ENCODE assay signal across 8 cellular contexts in genomic region chr2:85611705-85612587, GRCh38. TPM values are rescaled to one million over a fixed set of nuclear protein-coding genes. Genes with fewer than 3 reads are reported as not detected.
DNase-seq lines count a peak whose midpoint lies in the region; ATAC-seq and TF ChIP-seq lines count a peak whose summit lies in the region.

A gene with protein sequence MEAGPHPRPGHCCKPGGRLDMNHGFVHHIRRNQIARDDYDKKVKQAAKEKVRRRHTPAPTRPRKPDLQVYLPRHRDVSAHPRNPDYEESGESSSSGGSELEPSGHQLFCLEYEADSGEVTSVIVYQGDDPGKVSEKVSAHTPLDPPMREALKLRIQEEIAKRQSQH (minus strand): TSS chr2:85612066. CDS start chr2:85611984, 82 bp downstream.

- WGBS in liver, result 12% methylated on average over 73 of the region's 73 CpGs

- peak; percentile 12 to 47 for TF ChIP-seq RAD21 in liver (IDR thresholded peaks at IDR 0.05)

- peaks cover 37% of the 10 kb centered on the region for H3K4me1 Mint-ChIP-seq in dendritic cell treated with granulocyte-macrophage colony-stimulating factor and Interleukin-4, amounts not matched to agents 40 ng/mL and 50 ng/mL, for 4 days (ENCODE audit: low read depth)

- H3K4me3 Mint-ChIP-seq in dendritic cell treated with granulocyte-macrophage colony-stimulating factor and Interleukin-4, amounts not matched to agents 40 ng/mL and 50 ng/mL, for 4 days, result peak within 1 kb of the TSS; percentile 96

- peak within 1 kb of the TSS; percentile 87 for H3K27ac Mint-ChIP-seq in dendritic cell treated with granulocyte-macrophage colony-stimulating factor and Interleukin-4, amounts not matched to agents 40 ng/mL and 50 ng/mL, for 4 days

- peak; percentile 77 for ATAC-seq in HG03439 (IDR thresholded peaks at IDR 0.05; ENCODE audit: unreplicated experiment)

- peak within 1 kb of the TSS; percentile 60 to 90 (median 88) for H3K4me3 ChIP-seq in liver (ENCODE audit: low read depth in 1 of 3, low read length in 3 of 3)

- H3K9me3 ChIP-seq in liver (ENCODE audit: control insufficient read depth in 4 of 4, low read length in 3 of 4), result no peaks in the 10 kb centered on the region

- TF ChIP-seq CTCF in C4-2B (conservative IDR thresholded peaks at IDR 0.05) (no peak), liver (IDR thresholded peaks at IDR 0.05; ENCODE audit: low read depth, low read length, missing input control) (no peak)

- H3K9ac ChIP-seq in liver (ENCODE audit: low read depth in 1 of 2, low read length in 2 of 2), result peak within 1 kb of the TSS; percentile 31 to 85

- H3K36me3 ChIP-seq in liver (ENCODE audit: control insufficient read depth in 4 of 4, insufficient read depth in 3 of 4, low read depth in 1 of 4, low read length in 3 of 4), result peaks cover 0 to 10% (median 5%) of the 10 kb centered on the region in 4 donors

- no peaks in the 10 kb centered on the region for H3K9me3 Mint-ChIP-seq in dendritic cell treated with granulocyte-macrophage colony-stimulating factor and Interleukin-4, amounts not matched to agents 40 ng/mL and 50 ng/mL, for 4 days

- intact Hi-C loops in dendritic cell treated with granulocyte-macrophage colony-stimulating factor and Interleukin-4, amounts not matched to agents 40 ng/mL and 50 ng/mL, for 4 days (cut with micrococcal nuclease), result loop anchor here (10.0 kb wide), 1 partner anchor 493 kb away; the partner anchor contains the start of genes POLR1A and PTCD3

- H3K27ac ChIP-seq in C4-2B, result peak within 1 kb of the TSS; percentile 79
- H3K27ac ChIP-seq in liver (ENCODE audit: low read depth in 1 of 2, low read length in 2 of 2), result peak within 1 kb of the TSS; percentile 74 to 77

- DNase-seq in GM19238 (ENCODE audit: insufficient read length, low spot score) (peak; percentile 92), NCI-H748 (lab: John Stamatoyannopoulos, UW; ENCODE audit: unreplicated experiment) (peak; percentile 87)
- peak; percentile 68 to 70 for DNase-seq in activated CD4-positive, alpha-beta T cell treated with anti-CD3 and anti-CD28 coated beads, Interleukin-2, amount 50 U/mL, for 4 hours
- peak; percentile 89 for DNase-seq in stimulated activated CD4-positive, alpha-beta T cell treated with anti-CD3 and anti-CD28 coated beads, Interleukin-4, amount 100 ng/mL, for 24 hours

- peaks cover 0 to 35% (median 32%) of the 10 kb centered on the region in 4 donors for H3K4me1 ChIP-seq in liver (ENCODE audit: control insufficient read depth in 4 of 4, insufficient read depth in 4 of 4, low read length in 3 of 4)

- no peaks in the 10 kb centered on the region for H3K27me3 ChIP-seq in liver (ENCODE audit: control insufficient read depth in 4 of 4, insufficient read depth in 4 of 4, low read length in 3 of 4)

- H3K36me3 Mint-ChIP-seq in dendritic cell treated with granulocyte-macrophage colony-stimulating factor and Interleukin-4, amounts not matched to agents 40 ng/mL and 50 ng/mL, for 4 days (ENCODE audit: low read depth), result peaks cover 54% of the 10 kb centered on the region

- H3K27me3 Mint-ChIP-seq in dendritic cell treated with granulocyte-macrophage colony-stimulating factor and Interleukin-4, amounts not matched to agents 40 ng/mL and 50 ng/mL, for 4 days, result no peaks in the 10 kb centered on the region

TF ChIP-seq in liver, 16 proteins besides CTCF, POLR2A, EP300 and RAD21:
- TF ChIP-seq FOXA1 (IDR thresholded peaks at IDR 0.05), result no peak
- peak; percentile 60 for TF ChIP-seq YY1 (IDR thresholded peaks at IDR 0.05)
- no peak for TF ChIP-seq TAF1 (conservative IDR thresholded peaks at IDR 0.05)
- TF ChIP-seq EGR1 (IDR thresholded peaks at IDR 0.05; ENCODE audit: low read depth in 2 of 2), result peak in 1 of 2 donors; percentile 24
- TF ChIP-seq RXRA (IDR thresholded peaks at IDR 0.05), result peak in 1 of 2 donors; percentile 8
- peak; percentile 23 for TF ChIP-seq SP1 (IDR thresholded peaks at IDR 0.05)
- TF ChIP-seq, protein P1, sequence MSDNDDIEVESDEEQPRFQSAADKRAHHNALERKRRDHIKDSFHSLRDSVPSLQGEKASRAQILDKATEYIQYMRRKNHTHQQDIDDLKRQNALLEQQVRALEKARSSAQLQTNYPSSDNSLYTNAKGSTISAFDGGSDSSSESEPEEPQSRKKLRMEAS (IDR thresholded peaks at IDR 0.05), result peak; percentile 10
- peak; percentile 90 to 97 for TF ChIP-seq GABPA (IDR thresholded peaks at IDR 0.05 in 1 of 2, conservative IDR thresholded peaks at IDR 0.05 in 1 of 2)
TF ChIP-seq in liver: peak in this region for 6.

RNA-seq across cellular contexts. Expression of the gene that starts here (rescaled TPM):
- total RNA-seq in liver, result 10 to 100 TPM in 1 of 2 donors, 1 to 10 TPM in 1; 7.6 to 13.4 TPM
- 10 to 100 TPM in 1 of 2 donors, 1 to 10 TPM in 1; 9.8 to 20.9 TPM for polyA plus RNA-seq in liver

Comparison
In these comparisons a context has a peak if more than half of its experiments do, and no peak if none do; other contexts are left out.
1. Peak in every context shown above with its lines: DNase-seq, ATAC-seq, H3K4me3 ChIP-seq and H3K27ac ChIP-seq.